In genomic region chr1:17531682-17532487, GRCh38 we compare ENCODE assay signal across 9 cellular contexts. TPM values are rescaled to one million over a fixed set of nuclear protein-coding genes. Genes with fewer than 3 reads are reported as not detected.
A peak's percentile ranks its signal among the peaks of the same experiment; 100 is the strongest.
DNase-seq lines count a peak whose midpoint lies in the region; ATAC-seq and TF ChIP-seq lines count a peak whose summit lies in the region.
"Had no signal": no experiment of that assay in that cellular context is flagged by ENCODE, and none has a peak within 500 bp of the region (broad histone marks: within the 10 kb centered on the region; RNA-seq: fewer than 3 reads in every experiment).

No MANE protein-coding gene starts in this region.

- ATAC-seq in left colon, result peak; percentile 80
- no peak for ATAC-seq in stimulated activated memory B cell treated with anti-CD40 and anti-IgM and Interleukin-4, amounts not matched to agents 10 μg/mL and 1 μg/mL and 100 μg/mL, for 72 hours

- H3K36me3 Mint-ChIP-seq in HFFc6 (ENCODE audit: low read depth), result no peaks in the 10 kb centered on the region
- H3K36me3 Mint-ChIP-seq in stimulated activated memory B cell treated with anti-CD40 and anti-IgM and Interleukin-4, amounts not matched to agents 10 μg/mL and 1 μg/mL and 100 μg/mL, for 72 hours, result no peaks in the 10 kb centered on the region
- no peaks in the 10 kb centered on the region for H3K36me3 Mint-ChIP-seq in activated CD4-positive, alpha-beta T cell treated with anti-CD3 and anti-CD28 coated beads, Interleukin-2, amount 10 ng/mL, durations not matched to agents 7 days and 5 days (ENCODE audit: low read depth)

- intact Hi-C loops in left colon (cut with DNase I, micrococcal nuclease), result no loop called here

- DNase-seq in HFFc6 (no peak), cardiac fibroblast (ENCODE audit: low read depth in 2 of 2) (peak; percentile 27 to 91), left colon (peak; percentile 79 to 91), H4 (ENCODE audit: low spot score) (no peak), KBM-7 (no peak), NCI-H2171 (lab: John Stamatoyannopoulos, UW) (no peak)
- DNase-seq in activated CD4-positive, alpha-beta T cell treated with anti-CD3 and anti-CD28 coated beads, Interleukin-2, amount 10 ng/mL, durations not matched to agents 7 days and 5 days, result no peak
- DNase-seq: NCI-H526 treated with DMSO at 0.1 percent for 48 hours had no signal

- in situ Hi-C loops in KBM-7 (cut with MboI; ENCODE audit: low pct_unique_long_range_greater_than_20kb, low sequenced_read_pairs), result no loop called here

- CTCF ChIA-PET in activated CD4-positive, alpha-beta T cell treated with anti-CD3 and anti-CD28 coated beads, Interleukin-2, amount 10 ng/mL, durations not matched to agents 7 days and 5 days (lab: Charles Lee), result interaction anchor here (0.6 kb wide), 1 partner anchor 354 kb away, joined by 3 read pairs; no protein-coding TSS in a partner anchor

- H3K4me3 ChIP-seq in cardiac fibroblast (replicated peaks in 1 of 2; ENCODE audit: low read depth in 2 of 2, low read length in 2 of 2), result no peak overlapping the region

- POLR2A ChIA-PET in activated CD4-positive, alpha-beta T cell treated with anti-CD3 and anti-CD28 coated beads, Interleukin-2, amount 10 ng/mL, durations not matched to agents 7 days and 5 days (lab: Charles Lee), result no interaction called here

- H3K27me3 Mint-ChIP-seq in HFFc6 (ENCODE audit: insufficient read depth), result peaks cover 11% of the 10 kb centered on the region
- H3K27me3 Mint-ChIP-seq in stimulated activated memory B cell treated with anti-CD40 and anti-IgM and Interleukin-4, amounts not matched to agents 10 μg/mL and 1 μg/mL and 100 μg/mL, for 72 hours, result peaks cover 7% of the 10 kb centered on the region
- H3K27me3 Mint-ChIP-seq in activated CD4-positive, alpha-beta T cell treated with anti-CD3 and anti-CD28 coated beads, Interleukin-2, amount 10 ng/mL, durations not matched to agents 7 days and 5 days, result no peaks in the 10 kb centered on the region

- H3K27ac Mint-ChIP-seq in HFFc6, result peak overlapping the region; percentile 10; the same call in 1 of the 2 replicates
- peak overlapping the region; percentile 53 for H3K27ac Mint-ChIP-seq in stimulated activated memory B cell treated with anti-CD40 and anti-IgM and Interleukin-4, amounts not matched to agents 10 μg/mL and 1 μg/mL and 100 μg/mL, for 72 hours
- H3K27ac Mint-ChIP-seq in activated CD4-positive, alpha-beta T cell treated with anti-CD3 and anti-CD28 coated beads, Interleukin-2, amount 10 ng/mL, durations not matched to agents 7 days and 5 days, result no peak overlapping the region

- no peak overlapping the region for H3K4me3 Mint-ChIP-seq in HFFc6
- H3K4me3 Mint-ChIP-seq in stimulated activated memory B cell treated with anti-CD40 and anti-IgM and Interleukin-4, amounts not matched to agents 10 μg/mL and 1 μg/mL and 100 μg/mL, for 72 hours, result no peak overlapping the region
- no peak overlapping the region for H3K4me3 Mint-ChIP-seq in activated CD4-positive, alpha-beta T cell treated with anti-CD3 and anti-CD28 coated beads, Interleukin-2, amount 10 ng/mL, durations not matched to agents 7 days and 5 days

- H3K4me1 Mint-ChIP-seq in HFFc6 (ENCODE audit: low read depth), result peaks cover 12% of the 10 kb centered on the region
- H3K4me1 Mint-ChIP-seq in stimulated activated memory B cell treated with anti-CD40 and anti-IgM and Interleukin-4, amounts not matched to agents 10 μg/mL and 1 μg/mL and 100 μg/mL, for 72 hours, result peaks cover 28% of the 10 kb centered on the region
- no peaks in the 10 kb centered on the region for H3K4me1 Mint-ChIP-seq in activated CD4-positive, alpha-beta T cell treated with anti-CD3 and anti-CD28 coated beads, Interleukin-2, amount 10 ng/mL, durations not matched to agents 7 days and 5 days

- H3K9me3 Mint-ChIP-seq in HFFc6, result no peaks in the 10 kb centered on the region
- no peaks in the 10 kb centered on the region for H3K9me3 Mint-ChIP-seq in stimulated activated memory B cell treated with anti-CD40 and anti-IgM and Interleukin-4, amounts not matched to agents 10 μg/mL and 1 μg/mL and 100 μg/mL, for 72 hours
- H3K9me3 Mint-ChIP-seq in activated CD4-positive, alpha-beta T cell treated with anti-CD3 and anti-CD28 coated beads, Interleukin-2, amount 10 ng/mL, durations not matched to agents 7 days and 5 days, result no peaks in the 10 kb centered on the region

- TF ChIP-seq CTCF in HFFc6 (IDR thresholded peaks at IDR 0.05) (no peak), cardiac fibroblast (IDR thresholded peaks at IDR 0.05; ENCODE audit: low read depth, low read length) (no peak)

RNA-seq across cellular contexts. Expression of gene ARHGEF10L, which starts 7.6 kb away (rescaled TPM):
- total RNA-seq in HFFc6 (2021; fragmentation: NEBNext Ultra II Directional; extraction: Animal tissue kit (Norgen Biotek cat#: 25700)), result 10 to 100 TPM; 11.1 to 29.0 (median 26.7) TPM
- total RNA-seq in left colon, result 100 to 1,000 TPM in 1 of 2 donors, 10 to 100 TPM in 1; 91.0 to 151 TPM
- 2.6 and 4.1 TPM in 2 replicates for total RNA-seq in H4 (2014; rRNA removed; shearing (Covaris generic))
- total RNA-seq in activated CD4-positive, alpha-beta T cell treated with anti-CD3 and anti-CD28 coated beads, Interleukin-2, amount 10 ng/mL, durations not matched to agents 7 days and 5 days, result not detected

Comparison
In these comparisons a context has a peak if more than half of its experiments do, and no peak if none do; other contexts are left out.
1. DNase-seq: peak in cardiac fibroblast (2 of 2) and left colon (2 of 2); none in HFFc6 (single experiment), H4 (single experiment), KBM-7 (single experiment), NCI-H2171 (single experiment) and activated CD4-positive, alpha-beta T cell treated with anti-CD3 and anti-CD28 coated beads, Interleukin-2, amount 10 ng/mL, durations not matched to agents 7 days and 5 days (single experiment).